In genomic region chr17:72295916-72296315, GRCh38 we compare ENCODE assay signal across 2 cellular contexts.
TF ChIP-seq lines count a peak whose summit lies in the region.

No MANE protein-coding gene starts in this region.

TF ChIP-seq in A549, 52 proteins besides CTCF, POLR2A, EP300 and RAD21:
- no peak for TF ChIP-seq HMGXB4 (CRISPR knock-in tag; IDR thresholded peaks at IDR 0.05; ENCODE audit: borderline replicate concordance)
- TF ChIP-seq MYC (IDR thresholded peaks at IDR 0.05; ENCODE audit: borderline replicate concordance, low read length) = no peak
- no peak for TF ChIP-seq FOXS1 (CRISPR knock-in tag; IDR thresholded peaks at IDR 0.05)
- no peak for TF ChIP-seq PBX3 (IDR thresholded peaks at IDR 0.05)
- TF ChIP-seq ATOH8 (CRISPR knock-in tag; IDR thresholded peaks at IDR 0.05; ENCODE audit: low read depth) = no peak
- TF ChIP-seq CBX8 (IDR thresholded peaks at IDR 0.05) = no peak
- no peak for TF ChIP-seq HOXA7 (CRISPR knock-in tag; IDR thresholded peaks at IDR 0.05)
- no peak for TF ChIP-seq TFCP2L1 (CRISPR knock-in tag; IDR thresholded peaks at IDR 0.05)
- no peak for TF ChIP-seq KDM1A (IDR thresholded peaks at IDR 0.05; ENCODE audit: low read depth)
- no peak for TF ChIP-seq TP53 (CRISPR knock-in tag; IDR thresholded peaks at IDR 0.05)
- TF ChIP-seq PHF8 (IDR thresholded peaks at IDR 0.05; ENCODE audit: borderline replicate concordance, low read depth) = no peak
- no peak for TF ChIP-seq HES2 (IDR thresholded peaks at IDR 0.05)
- no peak for TF ChIP-seq ELK1 (IDR thresholded peaks at IDR 0.05; ENCODE audit: low read depth, low read length)
- no peak for TF ChIP-seq E2F6 (IDR thresholded peaks at IDR 0.05; ENCODE audit: borderline replicate concordance, low read depth)
- no peak for TF ChIP-seq NPAS2 (CRISPR knock-in tag; IDR thresholded peaks at IDR 0.05; ENCODE audit: borderline replicate concordance)
- TF ChIP-seq ZNF302 (CRISPR knock-in tag; IDR thresholded peaks at IDR 0.05) = no peak
- no peak for TF ChIP-seq MAFK (IDR thresholded peaks at IDR 0.05; ENCODE audit: partially characterized antibody)
- TF ChIP-seq HEYL (CRISPR knock-in tag; IDR thresholded peaks at IDR 0.05) = no peak
- TF ChIP-seq SREBF2 (IDR thresholded peaks at IDR 0.05) = no peak
TF ChIP-seq in A549: peak in this region for 0.

TF ChIP-seq in H1, 55 proteins besides CTCF, POLR2A, EP300 and RAD21:
- TF ChIP-seq ATF3 (IDR thresholded peaks at IDR 0.05; ENCODE audit: insufficient read depth, low read depth, low read length) (no peak), TBP (IDR thresholded peaks at IDR 0.05; ENCODE audit: low read depth, low read length) (no peak), PHF8 (conservative IDR thresholded peaks at IDR 0.05; ENCODE audit: low read depth, low read length) (no peak), MAX (IDR thresholded peaks at IDR 0.05) (no peak), JUN (IDR thresholded peaks at IDR 0.05; ENCODE audit: low read depth, low read length) (no peak), CREB1 (IDR thresholded peaks at IDR 0.05) (no peak), USF2 (IDR thresholded peaks at IDR 0.05; ENCODE audit: low read length) (no peak), SP4 (IDR thresholded peaks at IDR 0.05; ENCODE audit: low read length) (no peak), CHD7 (IDR thresholded peaks at IDR 0.05; ENCODE audit: insufficient replicate concordance, low read length) (no peak), CTBP2 (IDR thresholded peaks at IDR 0.05; ENCODE audit: borderline replicate concordance, insufficient read depth, insufficient read length, low read length) (no peak), BCL11A (IDR thresholded peaks at IDR 0.05; ENCODE audit: low read depth in 2 of 2, low read length in 2 of 2) (no peak), HDAC2 (IDR thresholded peaks at IDR 0.05; ENCODE audit: borderline replicate concordance in 1 of 2, low read depth in 2 of 2, low read length in 2 of 2) (no peak), E2F6 (IDR thresholded peaks at IDR 0.05) (no peak), TAF1 (IDR thresholded peaks at IDR 0.05; ENCODE audit: low read depth, low read length) (no peak), BACH1 (IDR thresholded peaks at IDR 0.05; ENCODE audit: low read length) (no peak), GABPA (IDR thresholded peaks at IDR 0.05; ENCODE audit: borderline replicate concordance, insufficient read depth, low read length) (no peak), RFX5 (IDR thresholded peaks at IDR 0.05; ENCODE audit: borderline replicate concordance, low read depth, low read length) (no peak), POLR2AphosphoS5 (IDR thresholded peaks at IDR 0.05; ENCODE audit: low read depth, low read length) (no peak)
